ENCODE assay signal across 8 cellular contexts in genomic region chr11:61972796-61973602, GRCh38. TPM values are rescaled to one million over a fixed set of nuclear protein-coding genes. Genes with fewer than 3 reads are reported as not detected.
DNase-seq lines count a peak whose midpoint lies in the region; ATAC-seq and TF ChIP-seq lines count a peak whose summit lies in the region.

No MANE protein-coding gene starts in this region.

- peak overlapping the region; percentile 97 for H3K27ac ChIP-seq in psoas muscle

- ATAC-seq in SK-N-SH treated with all-trans-retinoic acid at 6 μM for 48 hours, result no peak
- no peak for ATAC-seq in psoas muscle
- no peak for ATAC-seq in HG02973 (IDR thresholded peaks at IDR 0.05; ENCODE audit: unreplicated experiment)

- H3K4me1 ChIP-seq in psoas muscle, result peaks cover 65% of the 10 kb centered on the region

- peak; percentile 73 for DNase-seq in GF-D8 (lab: John Stamatoyannopoulos, UW)
- DNase-seq in fibroblast of the aortic adventitia (ENCODE audit: low read depth), result peak; percentile 97
- DNase-seq in psoas muscle, result no peak
- DNase-seq in retina, result no peak
- DNase-seq in Ammon's horn (ENCODE audit: low spot score), result no peak
- DNase-seq in activated CD4-positive, alpha-beta T cell treated with anti-CD3 and anti-CD28 coated beads, Interleukin-2, amount 50 U/mL, for 48 hours, result no peak

- no peaks in the 10 kb centered on the region for H3K9me3 ChIP-seq in psoas muscle

- no peaks in the 10 kb centered on the region for H3K36me3 ChIP-seq in psoas muscle (ENCODE audit: insufficient read depth in 1 of 2, low read depth in 1 of 2)

- intact Hi-C loops in psoas muscle (cut with DNase I), result loop anchor here in 1 of 2 donors (5.0 kb wide), 1 partner anchor 109 kb away; no protein-coding TSS in a partner anchor

- TF ChIP-seq CTCF in fibroblast of the aortic adventitia (IDR thresholded peaks at IDR 0.05; ENCODE audit: insufficient read depth, low read length), result no peak
- no peak for TF ChIP-seq CTCF in psoas muscle (IDR thresholded peaks at IDR 0.05)

- no peaks in the 10 kb centered on the region for H3K27me3 ChIP-seq in psoas muscle (ENCODE audit: insufficient read depth in 3 of 3, low read length in 2 of 3)

- peak overlapping the region; percentile 26 for H3K4me3 ChIP-seq in fibroblast of the aortic adventitia (ENCODE audit: low read depth, low read length)
- H3K4me3 ChIP-seq in psoas muscle, result no peak overlapping the region

- 67 to 70% (median 69%) methylated on average over 13 of the region's 13 CpGs for WGBS in psoas muscle, 3 donors

TF ChIP-seq in SK-N-SH treated with all-trans-retinoic acid at 6 μM for 48 hours, 23 proteins besides CTCF, POLR2A, EP300 and RAD21:
- TF ChIP-seq PATZ1 (CRISPR knock-in tag; IDR thresholded peaks at IDR 0.05; ENCODE audit: borderline replicate concordance), result 0 out of 2 replicates have a peak, but pooled peaks have one; percentile 5
- no peak for TF ChIP-seq GLIS3 (CRISPR knock-in tag; IDR thresholded peaks at IDR 0.05)
- no peak for TF ChIP-seq CSRNP3 (CRISPR knock-in tag; IDR thresholded peaks at IDR 0.05)
- TF ChIP-seq PPARA (CRISPR knock-in tag; IDR thresholded peaks at IDR 0.05; ENCODE audit: borderline replicate concordance), result no peak
- no peak for TF ChIP-seq TOX (CRISPR knock-in tag; IDR thresholded peaks at IDR 0.05; ENCODE audit: borderline replicate concordance)

RNA-seq across cellular contexts. Expression of gene FTH1, which starts 5.6 kb away (rescaled TPM):
- total RNA-seq in fibroblast of the aortic adventitia (ENCODE audit: low replicate concordance), result 1,813 and 2,631 TPM in 2 replicates
- total RNA-seq in psoas muscle, result 1,000 to 10,000 TPM; 2,269 to 5,499 (median 3,297) TPM
- over 10,000 TPM in 1 of 3 donors, 1,000 to 10,000 TPM in 2; 2,316 to 16,176 (median 3,132) TPM for polyA plus RNA-seq in psoas muscle

RNA-seq across cellular contexts. Expression of gene BEST1, which starts 22.8 kb away (rescaled TPM):
- total RNA-seq in fibroblast of the aortic adventitia (ENCODE audit: low replicate concordance) (3.1 and 3.4 TPM in 2 replicates), psoas muscle (1 to 10 TPM in 2 of 4 donors, under 1 TPM in 2; 0.81 to 2.1 (median 1.2) TPM)
- polyA plus RNA-seq in psoas muscle, result 1 to 10 TPM; 1.3 to 9.8 (median 1.5) TPM

RNA-seq across cellular contexts. Expression of gene RAB3IL1, which starts 55.6 kb away (rescaled TPM):
- total RNA-seq in fibroblast of the aortic adventitia (ENCODE audit: low replicate concordance) (17.1 and 50.7 TPM in 2 replicates), psoas muscle (1 to 10 TPM; 4.9 to 5.9 (median 4.9) TPM)
- 1 to 10 TPM; 1.7 to 5.1 (median 3.5) TPM for polyA plus RNA-seq in psoas muscle

Comparison
In these comparisons a context has a peak if more than half of its experiments do, and no peak if none do; other contexts are left out.
1. DNase-seq: peak in GF-D8 (single experiment) and fibroblast of the aortic adventitia (single experiment); none in psoas muscle (0 of 2), retina (single experiment), Ammon's horn (single experiment) and activated CD4-positive, alpha-beta T cell treated with anti-CD3 and anti-CD28 coated beads, Interleukin-2, amount 50 U/mL, for 48 hours (0 of 2).